In the genomic region with DNA sequence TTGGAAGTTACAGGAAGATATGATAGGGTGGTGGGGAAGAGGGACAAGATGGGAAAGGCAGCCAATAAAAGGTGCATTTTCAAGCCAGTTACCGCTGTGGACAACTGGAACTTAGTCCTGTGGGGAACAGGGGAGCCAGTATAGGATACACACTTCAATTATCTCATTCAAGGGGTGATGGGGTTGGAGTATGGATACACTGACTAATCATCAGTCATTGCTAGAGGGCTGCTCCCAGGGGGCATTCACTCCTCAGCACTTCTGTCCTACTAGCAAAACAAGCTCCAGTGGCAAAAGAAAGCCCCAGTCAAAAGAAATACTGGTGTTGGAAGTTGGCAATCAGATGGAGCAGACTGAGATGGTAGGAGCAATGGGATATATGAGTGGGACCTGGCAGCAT, we compare ENCODE assay signal across 19 cellular contexts.
DNase-seq lines count a peak whose midpoint lies in the region; ATAC-seq and TF ChIP-seq lines count a peak whose summit lies in the region.
"Had no signal": no experiment of that assay in that cellular context is flagged by ENCODE, and none has a peak within 500 bp of the region (broad histone marks: within the 10 kb centered on the region; RNA-seq: fewer than 3 reads in every experiment).

No MANE protein-coding gene starts in this region.

- H3K4me3 ChIP-seq in HCT116 (replicated peaks in 1 of 2; ENCODE audit: low read depth in 1 of 2, low read length in 2 of 2) (no peak overlapping the region), epithelial cell of esophagus (ENCODE audit: low read length) (no peak overlapping the region), ovary (no peak overlapping the region), heart left ventricle (no peak overlapping the region)
- H3K4me3 ChIP-seq: GM23338, MG63, skin epidermis had no signal

- H3K9me2 ChIP-seq in HCT116 (ENCODE audit: insufficient read depth): no peaks in the 10 kb centered on the region

- WGBS in ovary, 3 donors: 91 to 100% (median 100%) methylated on average over 1 of the region's 1 CpG
- 89 to 96% (median 94%) methylated on average over 1 of the region's 1 CpG for WGBS in heart left ventricle, 4 donors

- TF ChIP-seq POLR2A in HCT116 (IDR thresholded peaks at IDR 0.05; ENCODE audit: borderline replicate concordance, extremely low read depth, insufficient read depth, insufficient read length) (no peak), ovary (IDR thresholded peaks at IDR 0.05) (no peak), heart left ventricle (IDR thresholded peaks at IDR 0.05) (no peak)

- no peaks in the 10 kb centered on the region for H3K4me1 Mint-ChIP-seq in nephron progenitor cell
- H3K4me1 Mint-ChIP-seq: natural killer cell had no signal

- no peaks in the 10 kb centered on the region for H4K20me1 ChIP-seq in HCT116 (ENCODE audit: insufficient read depth)

- peaks cover 4% of the 10 kb centered on the region for H3K27me3 Mint-ChIP-seq in nephron progenitor cell (ENCODE audit: low read depth, poor library complexity)
- H3K27me3 Mint-ChIP-seq: activated CD4-positive, alpha-beta T cell treated with anti-CD3 and anti-CD28 coated beads, Interleukin-2, amount 10 ng/mL, durations not matched to agents 24 days and 14 days had no signal

- no peak for TF ChIP-seq RAD21 in HCT116 (IDR thresholded peaks at IDR 0.05; ENCODE audit: low read depth)

- H3K9me3 ChIP-seq in HCT116 (ENCODE audit: control insufficient read depth in 1 of 2, insufficient read depth in 1 of 2, low read depth in 1 of 2, low read length in 2 of 2) (no peaks in the 10 kb centered on the region), ovary (no peaks in the 10 kb centered on the region), heart left ventricle (no peaks in the 10 kb centered on the region)
- H3K9me3 ChIP-seq: MG63 had no signal

- H3K4me1 ChIP-seq in HCT116 (ENCODE audit: control insufficient read depth in 1 of 2, insufficient read depth in 2 of 2, low read length in 2 of 2): peaks cover 3 to 40% of the 10 kb centered on the region in 2 experiments; a peak in 2 of 4 replicates
- H3K4me1 ChIP-seq in ovary (ENCODE audit: insufficient read depth): peaks cover 2% of the 10 kb centered on the region
- H3K4me1 ChIP-seq in heart left ventricle: no peaks in the 10 kb centered on the region

- H3K27ac Mint-ChIP-seq in nephron progenitor cell: peak overlapping the region; percentile 29
- H3K27ac Mint-ChIP-seq: GM23338; natural killer cell; stimulated activated naive CD8-positive, alpha-beta T cell treated with anti-CD3 and anti-CD28 coated beads, Interleukin-15, amount 100 ng/mL, for 72 hours had no signal

- H3K36me3 Mint-ChIP-seq in nephron progenitor cell (ENCODE audit: low read depth): peaks cover 4% of the 10 kb centered on the region
- H3K36me3 Mint-ChIP-seq: natural killer cell had no signal

- H3K36me3 ChIP-seq in HCT116 (ENCODE audit: control insufficient read depth in 1 of 2, insufficient read depth in 2 of 2, low read length in 2 of 2) (no peaks in the 10 kb centered on the region), ovary (no peaks in the 10 kb centered on the region), heart left ventricle (no peaks in the 10 kb centered on the region)
- H3K36me3 ChIP-seq: MG63 had no signal

- RAD21 ChIA-PET in HCT116 (lab: Charles Lee; ENCODE audit: low non-redundant PET in 1 of 2, low total read pairs in 2 of 2, uncharacterized antibody in 2 of 2, unreplicated experiment in 2 of 2): no interaction called here

- no peaks in the 10 kb centered on the region for H3K79me2 ChIP-seq in HCT116 (ENCODE audit: insufficient read depth, low read length)

- H3K27me3 ChIP-seq in HCT116 (ENCODE audit: insufficient read depth, low read length) (no peaks in the 10 kb centered on the region), ovary (no peaks in the 10 kb centered on the region), heart left ventricle (no peaks in the 10 kb centered on the region)
- H3K27me3 ChIP-seq: MG63 had no signal

- intact Hi-C loops in HCT116 (cut with micrococcal nuclease): no loop called here
- intact Hi-C loops in ovary (cut with DNase I): no loop called here
- intact Hi-C loops in heart left ventricle (cut with DNase I): no loop called here

- H2AFZ ChIP-seq in HCT116 (ENCODE audit: low read depth, low read length, poor library complexity, severe bottlenecking): peak overlapping the region; percentile 29

- TF ChIP-seq EP300 in ovary (IDR thresholded peaks at IDR 0.05): no peak

- peak overlapping the region; percentile 69 for H3K4me2 ChIP-seq in HCT116 (ENCODE audit: low read length)
- H3K4me2 ChIP-seq: GM23338 had no signal

- BruUV-seq in HCT116 (replicated peaks; lab: Mats Ljungman, UMichigan): no TSS peak

- peaks cover 6% of the 10 kb centered on the region for H3K9me3 Mint-ChIP-seq in nephron progenitor cell

- H3K4me3 Mint-ChIP-seq in nephron progenitor cell: no peak overlapping the region
- H3K4me3 Mint-ChIP-seq: GM23338; natural killer cell; stimulated activated naive CD8-positive, alpha-beta T cell treated with anti-CD3 and anti-CD28 coated beads, Interleukin-15, amount 100 ng/mL, for 72 hours had no signal

- DNase-seq in HCT116 (ENCODE audit: low read depth, low spot score) (no peak), RPMI7951 (ENCODE audit: low read depth) (peak; percentile 68), epithelial cell of esophagus (ENCODE audit: low read depth) (peak; percentile 48), nephron progenitor cell (no peak), ovary (no peak), heart left ventricle (no peak), amygdala (lab: John Stamatoyannopoulos, UW) (no peak)
- DNase-seq: AML-193; cerebellar nuclear complex; DND-41; effector CD4-positive, alpha-beta T cell; natural killer cell; NCI-H774 had no signal

- no peak overlapping the region for H3K9ac ChIP-seq in HCT116 (ENCODE audit: low read length)

- ATAC-seq in HCT116 (peak; percentile 8; the same call in 1 of the 2 replicates), heart left ventricle (no peak)
- no peak for ATAC-seq in activated CD4-positive, CD25-positive, alpha-beta regulatory T cell treated with anti-CD3 and anti-CD28 coated beads, Interleukin-2, amount 50 U/mL, for 24 hours
- ATAC-seq: GM23338, natural killer cell had no signal

- no peak for TF ChIP-seq CTCF in HCT116 (IDR thresholded peaks at IDR 0.05 in 2 of 3, conservative IDR thresholded peaks at IDR 0.05 in 1 of 3; ENCODE audit: borderline replicate concordance in 1 of 3, insufficient read depth in 1 of 3, low read depth in 2 of 3, low read length in 2 of 3)
- TF ChIP-seq CTCF in epithelial cell of esophagus (IDR thresholded peaks at IDR 0.05; ENCODE audit: insufficient read depth, low read depth, low read length, missing control alignments): no peak
- no peak for TF ChIP-seq CTCF in nephron progenitor cell (IDR thresholded peaks at IDR 0.05)
- TF ChIP-seq CTCF in ovary (IDR thresholded peaks at IDR 0.05): no peak
- TF ChIP-seq CTCF in heart left ventricle (IDR thresholded peaks at IDR 0.05): no peak

- POLR2A ChIA-PET in HCT116 (lab: Charles Lee): no interaction called here

- CTCF ChIA-PET in HCT116 (lab: Charles Lee): no interaction called here

- H3K27ac ChIP-seq in HCT116 (ENCODE audit: low read depth, low read length) (no peak overlapping the region), ovary (no peak overlapping the region), heart left ventricle (no peak overlapping the region)
- H3K27ac ChIP-seq: skin epidermis had no signal

TF ChIP-seq in HCT116, 20 proteins besides CTCF, POLR2A, EP300 and RAD21 (continues in another document):
- TF ChIP-seq CEBPB (IDR thresholded peaks at IDR 0.05; ENCODE audit: low read depth) (no peak), SIN3A (IDR thresholded peaks at IDR 0.05; ENCODE audit: low read depth) (no peak), JUND (IDR thresholded peaks at IDR 0.05) (no peak), YY1 (IDR thresholded peaks at IDR 0.05; ENCODE audit: extremely low read depth, insufficient replicate concordance, low read depth, low read length) (no peak), SP1 (IDR thresholded peaks at IDR 0.05; ENCODE audit: low read depth) (no peak), TCF7L2 (IDR thresholded peaks at IDR 0.05; ENCODE audit: borderline replicate concordance, extremely low read depth, insufficient read depth, insufficient read length) (no peak)
- TF ChIP-seq, protein P1, sequence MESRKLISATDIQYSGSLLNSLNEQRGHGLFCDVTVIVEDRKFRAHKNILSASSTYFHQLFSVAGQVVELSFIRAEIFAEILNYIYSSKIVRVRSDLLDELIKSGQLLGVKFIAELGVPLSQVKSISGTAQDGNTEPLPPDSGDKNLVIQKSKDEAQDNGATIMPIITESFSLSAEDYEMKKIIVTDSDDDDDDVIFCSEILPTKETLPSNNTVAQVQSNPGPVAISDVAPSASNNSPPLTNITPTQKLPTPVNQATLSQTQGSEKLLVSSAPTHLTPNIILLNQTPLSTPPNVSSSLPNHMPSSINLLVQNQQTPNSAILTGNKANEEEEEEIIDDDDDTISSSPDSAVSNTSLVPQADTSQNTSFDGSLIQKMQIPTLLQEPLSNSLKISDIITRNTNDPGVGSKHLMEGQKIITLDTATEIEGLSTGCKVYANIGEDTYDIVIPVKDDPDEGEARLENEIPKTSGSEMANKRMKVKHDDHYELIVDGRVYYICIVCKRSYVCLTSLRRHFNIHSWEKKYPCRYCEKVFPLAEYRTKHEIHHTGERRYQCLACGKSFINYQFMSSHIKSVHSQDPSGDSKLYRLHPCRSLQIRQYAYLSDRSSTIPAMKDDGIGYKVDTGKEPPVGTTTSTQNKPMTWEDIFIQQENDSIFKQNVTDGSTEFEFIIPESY (IDR thresholded peaks at IDR 0.05; ENCODE audit: extremely low read depth, insufficient replicate concordance, low read length): no peak
- TF ChIP-seq, protein P2, sequence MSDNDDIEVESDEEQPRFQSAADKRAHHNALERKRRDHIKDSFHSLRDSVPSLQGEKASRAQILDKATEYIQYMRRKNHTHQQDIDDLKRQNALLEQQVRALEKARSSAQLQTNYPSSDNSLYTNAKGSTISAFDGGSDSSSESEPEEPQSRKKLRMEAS (IDR thresholded peaks at IDR 0.05): no peak

Comparison
In these comparisons a context has a peak if more than half of its experiments do, and no peak if none do; other contexts are left out.
1. DNase-seq: peak in RPMI7951 (single experiment) and epithelial cell of esophagus (single experiment); none in HCT116 (single experiment), nephron progenitor cell (single experiment), ovary (0 of 5), heart left ventricle (0 of 5) and amygdala (0 of 56).